8 cellular contexts compared by ENCODE assay signal in the genomic region with DNA sequence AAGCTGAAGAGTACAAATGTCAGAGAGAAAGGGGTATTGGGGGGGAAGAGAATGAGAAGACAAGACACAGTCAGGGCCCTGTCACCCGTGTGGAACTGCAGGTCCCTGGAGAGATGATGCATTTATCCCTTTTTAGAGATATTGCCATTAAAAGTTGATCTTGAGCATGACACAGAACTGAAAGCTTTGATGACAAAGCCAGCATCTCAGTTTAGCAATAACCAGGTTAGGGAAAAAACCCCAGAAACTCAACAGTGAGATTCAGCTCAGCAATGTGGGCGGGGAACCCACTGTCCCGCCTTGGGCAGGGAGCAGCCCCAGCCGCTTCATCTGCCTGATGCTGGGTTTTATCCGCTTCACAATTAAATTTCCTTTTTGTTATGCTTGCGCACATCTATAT.
DNase-seq lines count a peak whose midpoint lies in the region; ATAC-seq and FAIRE-seq lines count a peak whose summit lies in the region.

No MANE protein-coding gene starts in this region.

- H3K9me3 ChIP-seq in trophoblast cell (ENCODE audit: insufficient read depth, low read depth, low read length), result no peaks in the 10 kb centered on the region
- H3K9me3 ChIP-seq in naive thymus-derived CD4-positive, alpha-beta T cell (ENCODE audit: control insufficient read depth in 2 of 3, low read length in 3 of 3), result no peaks in the 10 kb centered on the region

- H2BK120ac ChIP-seq in trophoblast cell (ENCODE audit: insufficient read depth, low read length, poor library complexity), result no peak overlapping the region

- no CpG with 5 or more reads among the region's 6 CpGs for WGBS in trophoblast cell (ENCODE audit: extremely low coverage, insufficient coverage, insufficient read length)

- H2AFZ ChIP-seq in trophoblast cell (ENCODE audit: insufficient read depth, low read length, poor library complexity), result no peak overlapping the region

- no peak overlapping the region for H3K4me3 Mint-ChIP-seq in naive thymus-derived CD4-positive, alpha-beta T cell

- H3K4me1 ChIP-seq in trophoblast cell (ENCODE audit: control insufficient read depth in 1 of 2, insufficient read depth in 2 of 2, low read length in 2 of 2), result peaks cover 17 to 24% of the 10 kb centered on the region in 2 experiments
- H3K4me1 ChIP-seq in naive thymus-derived CD4-positive, alpha-beta T cell (ENCODE audit: control insufficient read depth in 2 of 2, insufficient read depth in 2 of 2, low read length in 2 of 2), result no peaks in the 10 kb centered on the region

- peak; percentile 94 for ATAC-seq in GM21737 (IDR thresholded peaks at IDR 0.05; ENCODE audit: unreplicated experiment)
- no peak for ATAC-seq in naive thymus-derived CD4-positive, alpha-beta T cell

- H2BK5ac ChIP-seq in trophoblast cell (ENCODE audit: low read depth, low read length, poor library complexity), result no peak overlapping the region

- H3K36me3 ChIP-seq in trophoblast cell (ENCODE audit: control insufficient read depth in 1 of 2, insufficient read depth in 2 of 2, low read length in 2 of 2), result no peaks in the 10 kb centered on the region
- H3K36me3 ChIP-seq in naive thymus-derived CD4-positive, alpha-beta T cell (ENCODE audit: control insufficient read depth in 2 of 3, insufficient read depth in 3 of 3, low read length in 3 of 3), result no peaks in the 10 kb centered on the region

- H3K23ac ChIP-seq in trophoblast cell (ENCODE audit: low read length), result no peak overlapping the region

- no peak overlapping the region for H4K8ac ChIP-seq in trophoblast cell (ENCODE audit: low read depth, low read length)

- POLR2A ChIA-PET in naive thymus-derived CD4-positive, alpha-beta T cell (lab: Charles Lee), result no interaction called here

- CTCF ChIA-PET in naive thymus-derived CD4-positive, alpha-beta T cell (lab: Charles Lee), result no interaction called here

- FAIRE-seq in GM18507 (lab: Jason Lieb, UNC), result peak; percentile 84

- no peak overlapping the region for H3K27ac ChIP-seq in trophoblast cell (ENCODE audit: low read depth, low read length)
- H3K27ac ChIP-seq in naive thymus-derived CD4-positive, alpha-beta T cell (ENCODE audit: low read depth, low read length), result no peak overlapping the region

- H3K14ac ChIP-seq in trophoblast cell (ENCODE audit: low read length), result no peak overlapping the region

- no peak overlapping the region for H2BK12ac ChIP-seq in trophoblast cell (ENCODE audit: low read length)

- H4K91ac ChIP-seq in trophoblast cell (ENCODE audit: low read depth, low read length), result no peak overlapping the region

- H3K18ac ChIP-seq in trophoblast cell (ENCODE audit: low read length), result no peak overlapping the region

- H3K9me3 Mint-ChIP-seq in naive thymus-derived CD4-positive, alpha-beta T cell, result no peaks in the 10 kb centered on the region

- H3K79me1 ChIP-seq in trophoblast cell (ENCODE audit: low read length), result peaks cover 5% of the 10 kb centered on the region

- H2AK5ac ChIP-seq in trophoblast cell (ENCODE audit: low read length), result no peak overlapping the region

- H3K4me3 ChIP-seq in trophoblast cell (ENCODE audit: low read depth, low read length), result no peak overlapping the region
- no peak overlapping the region for H3K4me3 ChIP-seq in naive thymus-derived CD4-positive, alpha-beta T cell (ENCODE audit: low read length)

- no peak overlapping the region for H4K12ac ChIP-seq in trophoblast cell (ENCODE audit: low read depth, low read length)

- H3K4me1 Mint-ChIP-seq in naive thymus-derived CD4-positive, alpha-beta T cell, result peaks cover 0 to 2% (median 0%) of the 10 kb centered on the region in 7 donors

- peak; percentile 23 for DNase-seq in GM18507 (ENCODE audit: extremely low spot score, insufficient read length, low read depth)
- peak; percentile 14 for DNase-seq in LoVo (ENCODE audit: low spot score)
- DNase-seq in trophoblast cell, result peak in 1 of 2 donors; percentile 40
- DNase-seq in naive thymus-derived CD4-positive, alpha-beta T cell, result no peak
- DNase-seq in SHP77 treated with DMSO at 0.1 percent for 48 hours (lab: John Stamatoyannopoulos, UW), result no peak
- DNase-seq in DMS79 (lab: John Stamatoyannopoulos, UW), result no peak
- no peak for DNase-seq in AML-193 (lab: John Stamatoyannopoulos, UW)

- H3K4ac ChIP-seq in trophoblast cell (ENCODE audit: low read depth, low read length), result peak overlapping the region; percentile 72

- H3K27me3 ChIP-seq in trophoblast cell (ENCODE audit: insufficient read depth, low read length), result no peaks in the 10 kb centered on the region
- no peaks in the 10 kb centered on the region for H3K27me3 ChIP-seq in naive thymus-derived CD4-positive, alpha-beta T cell (ENCODE audit: control insufficient read depth in 2 of 2, insufficient read depth in 2 of 2, low read length in 2 of 2)

- intact Hi-C loops in naive thymus-derived CD4-positive, alpha-beta T cell (cut with micrococcal nuclease), result no loop called here

- H3K9ac ChIP-seq in trophoblast cell (ENCODE audit: low read length), result no peak overlapping the region

- peaks cover 0 to 7% (median 0%) of the 10 kb centered on the region in 5 donors for H3K27me3 Mint-ChIP-seq in naive thymus-derived CD4-positive, alpha-beta T cell

- H3K27ac Mint-ChIP-seq in naive thymus-derived CD4-positive, alpha-beta T cell, result no peak overlapping the region

- H3K4me2 ChIP-seq in trophoblast cell (ENCODE audit: low read length), result no peak overlapping the region

- H3K36me3 Mint-ChIP-seq in naive thymus-derived CD4-positive, alpha-beta T cell, result no peaks in the 10 kb centered on the region

- H3K79me2 ChIP-seq in trophoblast cell (ENCODE audit: control insufficient read depth, insufficient read depth, low read length, poor library complexity), result peaks cover 4% of the 10 kb centered on the region

Comparison
In these comparisons a context has a peak if more than half of its experiments do, and no peak if none do; other contexts are left out.
1. DNase-seq: peak in GM18507 (single experiment) and LoVo (single experiment); none in naive thymus-derived CD4-positive, alpha-beta T cell (0 of 9), SHP77 treated with DMSO at 0.1 percent for 48 hours (single experiment), DMS79 (single experiment) and AML-193 (0 of 2).